ENCODE assay signal across 9 cellular contexts in genomic region chr2:209790066-209790728, GRCh38. TPM values are rescaled to one million over a fixed set of nuclear protein-coding genes. Genes with fewer than 3 reads are reported as not detected.
A peak's percentile ranks its signal among the peaks of the same experiment; 100 is the strongest.
DNase-seq lines count a peak whose midpoint lies in the region; ATAC-seq and TF ChIP-seq lines count a peak whose summit lies in the region.
"Had no signal": no experiment of that assay in that cellular context is flagged by ENCODE, and none has a peak within 500 bp of the region (broad histone marks: within the 10 kb centered on the region; RNA-seq: fewer than 3 reads in every experiment).

No MANE protein-coding gene starts in this region.

- POLR2A ChIA-PET in activated B cell treated with CpG ODN at 0.5 μM for 24 hours (lab: Charles Lee) = no interaction called here

- intact Hi-C loops in activated B cell treated with CpG ODN at 0.5 μM for 24 hours (cut with micrococcal nuclease) = no loop called here

- peak overlapping the region; percentile 58 for H3K4me3 Mint-ChIP-seq in activated T-cell treated with anti-CD3 and anti-CD28 coated beads, Interleukin-2, amount 50 U/mL, for 4 hours
- H3K4me3 Mint-ChIP-seq in activated B cell treated with CpG ODN at 0.5 μM for 24 hours = peak overlapping the region; percentile 39

- H3K27me3 ChIP-seq in skeletal muscle satellite cell (ENCODE audit: control insufficient read depth, insufficient read depth, low read length) (no peaks in the 10 kb centered on the region), gastroesophageal sphincter (no peaks in the 10 kb centered on the region)

- no peak for DNase-seq in activated T-cell treated with anti-CD3 and anti-CD28 coated beads, Interleukin-2, amount 50 U/mL, for 4 hours
- DNase-seq in activated T-cell treated with anti-CD3 and anti-CD28 coated beads, Interleukin-2, amount 50 U/mL, for 48 hours = no peak
- DNase-seq in activated B cell treated with CpG ODN at 0.5 μM for 24 hours = no peak
- no peak for DNase-seq in AG08396 (ENCODE audit: low spot score)
- DNase-seq in C1 segment of cervical spinal cord (lab: John Stamatoyannopoulos, UW) = no peak
- DNase-seq: activated CD4-positive, alpha-beta T cell treated with anti-CD3 and anti-CD28 coated beads for 48 hours had no signal

- no peak overlapping the region for H3K9ac ChIP-seq in skeletal muscle satellite cell (ENCODE audit: low read depth, low read length)

- TF ChIP-seq EP300 in gastroesophageal sphincter (IDR thresholded peaks at IDR 0.05) = no peak

- H3K27me3 Mint-ChIP-seq in activated T-cell treated with anti-CD3 and anti-CD28 coated beads, Interleukin-2, amount 50 U/mL, for 4 hours (ENCODE audit: low read depth) = no peaks in the 10 kb centered on the region
- peaks cover 2% of the 10 kb centered on the region for H3K27me3 Mint-ChIP-seq in activated B cell treated with CpG ODN at 0.5 μM for 24 hours

- no peak for TF ChIP-seq POLR2A in gastroesophageal sphincter (IDR thresholded peaks at IDR 0.05)

- CTCF ChIA-PET in activated B cell treated with CpG ODN at 0.5 μM for 24 hours (lab: Charles Lee) = no interaction called here

- peak overlapping the region; percentile 25 for H3K4me3 ChIP-seq in skeletal muscle satellite cell (ENCODE audit: low read length)
- no peak overlapping the region for H3K4me3 ChIP-seq in gastroesophageal sphincter

- no peak for TF ChIP-seq CTCF in activated B cell treated with CpG ODN at 0.5 μM for 24 hours (IDR thresholded peaks at IDR 0.05)
- no peak for TF ChIP-seq CTCF in gastroesophageal sphincter (IDR thresholded peaks at IDR 0.05)

- H3K4me1 Mint-ChIP-seq in activated T-cell treated with anti-CD3 and anti-CD28 coated beads, Interleukin-2, amount 50 U/mL, for 4 hours (ENCODE audit: low read depth) = peaks cover 13% of the 10 kb centered on the region
- peaks cover 9% of the 10 kb centered on the region for H3K4me1 Mint-ChIP-seq in activated B cell treated with CpG ODN at 0.5 μM for 24 hours

- WGBS in gastroesophageal sphincter (ENCODE audit: low coverage in 1 of 2), 2 donors = 58 to 70% methylated on average over 6 of the region's 6 CpGs

- H3K9me3 Mint-ChIP-seq in activated T-cell treated with anti-CD3 and anti-CD28 coated beads, Interleukin-2, amount 50 U/mL, for 4 hours = no peaks in the 10 kb centered on the region
- H3K9me3 Mint-ChIP-seq in activated B cell treated with CpG ODN at 0.5 μM for 24 hours = no peaks in the 10 kb centered on the region

- ATAC-seq in activated T-cell treated with anti-CD3 and anti-CD28 coated beads, Interleukin-2, amount 50 U/mL, for 4 hours = no peak
- ATAC-seq in HG03378 (IDR thresholded peaks at IDR 0.05; ENCODE audit: unreplicated experiment) (peak; percentile 77), activated B cell treated with CpG ODN at 0.5 μM for 24 hours (ENCODE audit: low read depth) (no peak), gastroesophageal sphincter (no peak)

- no peak overlapping the region for H3K27ac ChIP-seq in gastroesophageal sphincter

- no peak overlapping the region for H3K27ac Mint-ChIP-seq in activated B cell treated with CpG ODN at 0.5 μM for 24 hours

- no peaks in the 10 kb centered on the region for H3K4me1 ChIP-seq in skeletal muscle satellite cell (ENCODE audit: control insufficient read depth, insufficient read depth, low read length)
- H3K4me1 ChIP-seq in gastroesophageal sphincter = no peaks in the 10 kb centered on the region

- no peaks in the 10 kb centered on the region for H3K9me3 ChIP-seq in skeletal muscle satellite cell (replicated peaks; ENCODE audit: low read length)
- H3K9me3 ChIP-seq in gastroesophageal sphincter = no peaks in the 10 kb centered on the region

- H3K36me3 ChIP-seq in skeletal muscle satellite cell (ENCODE audit: insufficient read depth, low read length) = no peaks in the 10 kb centered on the region
- no peaks in the 10 kb centered on the region for H3K36me3 ChIP-seq in gastroesophageal sphincter

- H3K4me2 ChIP-seq in skeletal muscle satellite cell (ENCODE audit: low read length) = peak overlapping the region; percentile 73

- H3K36me3 Mint-ChIP-seq in activated T-cell treated with anti-CD3 and anti-CD28 coated beads, Interleukin-2, amount 50 U/mL, for 4 hours (ENCODE audit: insufficient read depth) = no peaks in the 10 kb centered on the region
- H3K36me3 Mint-ChIP-seq in activated B cell treated with CpG ODN at 0.5 μM for 24 hours (ENCODE audit: low read depth) = no peaks in the 10 kb centered on the region

RNA-seq across cellular contexts. Expression of gene UNC80, which starts 18.6 kb away (rescaled TPM):
- total RNA-seq in activated T-cell treated with anti-CD3 and anti-CD28 coated beads, Interleukin-2, amount 50 U/mL, for 4 hours = under 1 TPM in 1 of 3 donors, not detected in 2; 0.03 TPM
- total RNA-seq in activated B cell treated with CpG ODN at 0.5 μM for 24 hours (not detected in 2 replicates), gastroesophageal sphincter (under 1 TPM; under 0.01 to 0.67 (median 0.06) TPM)
- total RNA-seq in skeletal muscle satellite cell (2012; rRNA removed) = not detected in 2 replicates
